1 cellular context compared by ENCODE assay signal in genomic region chr19:14428882-14429416, GRCh38.
TF ChIP-seq lines count a peak whose summit lies in the region.

No MANE protein-coding gene starts in this region.

TF ChIP-seq in HEK293, 187 proteins besides CTCF, POLR2A, EP300 and RAD21 (continued from another document):
- no peak for TF ChIP-seq ZNF146 (tag by site-specific recombination; IDR thresholded peaks at IDR 0.05)
- TF ChIP-seq ZNF404 (tag by site-specific recombination; IDR thresholded peaks at IDR 0.05), result no peak
- TF ChIP-seq KLF1 (tag by site-specific recombination; IDR thresholded peaks at IDR 0.05), result peak; percentile 52; the same call in 1 of the 2 replicates
- TF ChIP-seq YY1 (tag by site-specific recombination; IDR thresholded peaks at IDR 0.05), result no peak
TF ChIP-seq in HEK293: peak in this region for 2.
